In the genomic region with DNA sequence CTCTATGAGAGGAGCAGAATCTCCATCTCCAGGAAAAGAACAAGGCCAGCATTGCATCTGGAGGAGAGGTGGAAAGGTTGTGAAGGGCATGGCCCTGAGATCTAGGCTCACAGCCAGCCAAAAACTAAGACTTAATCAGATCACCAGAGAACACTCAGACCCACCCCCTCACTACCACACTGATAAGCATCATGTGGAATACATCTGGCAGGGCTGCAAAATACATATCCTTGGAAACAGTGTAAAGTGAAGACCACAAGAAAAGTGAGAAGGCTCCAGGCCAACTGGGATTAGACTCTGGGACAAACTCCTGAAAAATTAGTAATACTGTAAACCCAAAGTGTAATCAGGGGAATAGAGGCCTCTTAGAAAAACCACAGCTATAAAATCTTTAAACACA, we compare ENCODE assay signal across 28 cellular contexts.
DNase-seq lines count a peak whose midpoint lies in the region; ATAC-seq and TF ChIP-seq lines count a peak whose summit lies in the region.
"Had no signal": no experiment of that assay in that cellular context is flagged by ENCODE, and none has a peak within 500 bp of the region (broad histone marks: within the 10 kb centered on the region; RNA-seq: fewer than 3 reads in every experiment).

No MANE protein-coding gene starts in this region.

- no peaks in the 10 kb centered on the region for H3K36me3 ChIP-seq in SK-N-MC (ENCODE audit: insufficient read depth, low read length)
- H3K36me3 ChIP-seq: pancreas, thoracic aorta, vagina had no signal

- no peaks in the 10 kb centered on the region for H3K9me3 ChIP-seq in SK-N-MC (ENCODE audit: low read depth, low read length)
- H3K9me3 ChIP-seq: pancreas, thoracic aorta, vagina had no signal

- DNase-seq in H4 (ENCODE audit: low spot score) (peak; percentile 71), SK-N-MC (ENCODE audit: low read depth, low spot score) (peak; percentile 10), fibroblast of mammary gland (ENCODE audit: low read depth) (peak; percentile 0), skeletal muscle cell (ENCODE audit: low read depth) (peak; percentile 37)
- DNase-seq: activated CD4-positive, alpha-beta T cell treated with anti-CD3 and anti-CD28 coated beads, Interleukin-2, amount 50 U/mL, for 1 hour; activated CD8-positive, alpha-beta memory T cell treated with anti-CD3 and anti-CD28 coated beads, Interleukin-2, amount 10 ng/mL, durations not matched to agents 7 days and 5 days; activated naive CD4-positive, alpha-beta T cell treated with anti-CD3 and anti-CD28 coated beads, Interleukin-2, amount 50 U/mL, for 16 hours; aorta; CD4-positive, alpha-beta T cell; HFFc6; hippocampal formation; natural killer cell; NCI-H1048; NCI-H187; NCI-H2227 treated with DMSO at 0.1 percent for 48 hours; NCI-H774; pancreas; right cardiac atrium; stimulated activated CD4-positive, alpha-beta T cell treated with anti-CD3 and anti-CD28 coated beads, Interleukin-12 subunit alpha, Interleukin-12 subunit beta, amount 100 ng/mL, for 4 hours; stimulated activated CD4-positive, alpha-beta T cell treated with anti-CD3 and anti-CD28 coated beads, Interleukin-4, amount 100 ng/mL, for 4 hours; stimulated activated naive CD4-positive, alpha-beta T cell had no signal

- no peak overlapping the region for H3K4me3 ChIP-seq in SK-N-MC
- no peak overlapping the region for H3K4me3 ChIP-seq in fibroblast of mammary gland (ENCODE audit: control insufficient read depth, low read depth, low read length)
- H3K4me3 ChIP-seq in skeletal muscle cell (ENCODE audit: low read depth, low read length): no peak overlapping the region
- H3K4me3 ChIP-seq: pancreas, thoracic aorta, vagina had no signal

- ATAC-seq in GM18867 (IDR thresholded peaks at IDR 0.05; ENCODE audit: unreplicated experiment) (no peak), GM19395 (IDR thresholded peaks at IDR 0.05; ENCODE audit: unreplicated experiment) (no peak), HG03520 (IDR thresholded peaks at IDR 0.05; ENCODE audit: unreplicated experiment) (no peak)
- ATAC-seq: activated CD8-positive, alpha-beta memory T cell treated with anti-CD3 and anti-CD28 coated beads, Interleukin-2, amount 10 ng/mL, durations not matched to agents 7 days and 5 days; natural killer cell; right cardiac atrium; WTC11 had no signal

- no peak overlapping the region for H3K9ac ChIP-seq in SK-N-MC (ENCODE audit: insufficient read length)
- H3K9ac ChIP-seq: KMS-11 had no signal

- no peak overlapping the region for H3K27ac ChIP-seq in SK-N-MC
- H3K27ac ChIP-seq: KMS-11, pancreas, thoracic aorta, vagina had no signal

- no peak for TF ChIP-seq CTCF in fibroblast of mammary gland (conservative IDR thresholded peaks at IDR 0.05; ENCODE audit: control insufficient read depth, insufficient read depth, low read depth, low read length)

Comparison
In these comparisons a context has a peak if more than half of its experiments do, and no peak if none do; other contexts are left out.
1. DNase-seq: peak in every context shown above with its lines; median percentile 71 in H4; 37 in skeletal muscle cell; 10 in SK-N-MC; 0 in fibroblast of mammary gland.